2 cellular contexts compared by ENCODE assay signal in genomic region chr10:68185085-68185484, GRCh38.
TF ChIP-seq lines count a peak whose summit lies in the region.

No MANE protein-coding gene starts in this region.

TF ChIP-seq in GM23338, 12 proteins besides CTCF, POLR2A, EP300 and RAD21:
- no peak for TF ChIP-seq NANOG (IDR thresholded peaks at IDR 0.05; ENCODE audit: borderline replicate concordance)
- TF ChIP-seq CREB1 (CRISPR knock-in tag; IDR thresholded peaks at IDR 0.05; ENCODE audit: low read depth), result no peak
- TF ChIP-seq, protein P1, sequence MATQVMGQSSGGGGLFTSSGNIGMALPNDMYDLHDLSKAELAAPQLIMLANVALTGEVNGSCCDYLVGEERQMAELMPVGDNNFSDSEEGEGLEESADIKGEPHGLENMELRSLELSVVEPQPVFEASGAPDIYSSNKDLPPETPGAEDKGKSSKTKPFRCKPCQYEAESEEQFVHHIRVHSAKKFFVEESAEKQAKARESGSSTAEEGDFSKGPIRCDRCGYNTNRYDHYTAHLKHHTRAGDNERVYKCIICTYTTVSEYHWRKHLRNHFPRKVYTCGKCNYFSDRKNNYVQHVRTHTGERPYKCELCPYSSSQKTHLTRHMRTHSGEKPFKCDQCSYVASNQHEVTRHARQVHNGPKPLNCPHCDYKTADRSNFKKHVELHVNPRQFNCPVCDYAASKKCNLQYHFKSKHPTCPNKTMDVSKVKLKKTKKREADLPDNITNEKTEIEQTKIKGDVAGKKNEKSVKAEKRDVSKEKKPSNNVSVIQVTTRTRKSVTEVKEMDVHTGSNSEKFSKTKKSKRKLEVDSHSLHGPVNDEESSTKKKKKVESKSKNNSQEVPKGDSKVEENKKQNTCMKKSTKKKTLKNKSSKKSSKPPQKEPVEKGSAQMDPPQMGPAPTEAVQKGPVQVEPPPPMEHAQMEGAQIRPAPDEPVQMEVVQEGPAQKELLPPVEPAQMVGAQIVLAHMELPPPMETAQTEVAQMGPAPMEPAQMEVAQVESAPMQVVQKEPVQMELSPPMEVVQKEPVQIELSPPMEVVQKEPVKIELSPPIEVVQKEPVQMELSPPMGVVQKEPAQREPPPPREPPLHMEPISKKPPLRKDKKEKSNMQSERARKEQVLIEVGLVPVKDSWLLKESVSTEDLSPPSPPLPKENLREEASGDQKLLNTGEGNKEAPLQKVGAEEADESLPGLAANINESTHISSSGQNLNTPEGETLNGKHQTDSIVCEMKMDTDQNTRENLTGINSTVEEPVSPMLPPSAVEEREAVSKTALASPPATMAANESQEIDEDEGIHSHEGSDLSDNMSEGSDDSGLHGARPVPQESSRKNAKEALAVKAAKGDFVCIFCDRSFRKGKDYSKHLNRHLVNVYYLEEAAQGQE (IDR thresholded peaks at IDR 0.05; ENCODE audit: unreplicated experiment), result no peak
- TF ChIP-seq ZNF331 (CRISPR knock-in tag; IDR thresholded peaks at IDR 0.05; ENCODE audit: low read depth), result no peak
- TF ChIP-seq, protein P2, sequence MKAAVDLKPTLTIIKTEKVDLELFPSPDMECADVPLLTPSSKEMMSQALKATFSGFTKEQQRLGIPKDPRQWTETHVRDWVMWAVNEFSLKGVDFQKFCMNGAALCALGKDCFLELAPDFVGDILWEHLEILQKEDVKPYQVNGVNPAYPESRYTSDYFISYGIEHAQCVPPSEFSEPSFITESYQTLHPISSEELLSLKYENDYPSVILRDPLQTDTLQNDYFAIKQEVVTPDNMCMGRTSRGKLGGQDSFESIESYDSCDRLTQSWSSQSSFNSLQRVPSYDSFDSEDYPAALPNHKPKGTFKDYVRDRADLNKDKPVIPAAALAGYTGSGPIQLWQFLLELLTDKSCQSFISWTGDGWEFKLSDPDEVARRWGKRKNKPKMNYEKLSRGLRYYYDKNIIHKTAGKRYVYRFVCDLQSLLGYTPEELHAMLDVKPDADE (IDR thresholded peaks at IDR 0.05), result no peak
- no peak for TF ChIP-seq POLR2AphosphoS5 (IDR thresholded peaks at IDR 0.05; ENCODE audit: low read depth)
- no peak for TF ChIP-seq ZNF114 (CRISPR knock-in tag; IDR thresholded peaks at IDR 0.05)
- TF ChIP-seq ZNF462 (CRISPR knock-in tag; IDR thresholded peaks at IDR 0.05), result no peak
- TF ChIP-seq EZH2 (IDR thresholded peaks at IDR 0.05; ENCODE audit: low read depth, unreplicated experiment), result no peak
- TF ChIP-seq STAT1 (IDR thresholded peaks at IDR 0.05; ENCODE audit: unreplicated experiment), result no peak
- no peak for TF ChIP-seq JUNB (IDR thresholded peaks at IDR 0.05; ENCODE audit: unreplicated experiment)

TF ChIP-seq in K562, 482 proteins besides CTCF, POLR2A, EP300 and RAD21:
- TF ChIP-seq PRMT5 (CRISPR knock-in tag; IDR thresholded peaks at IDR 0.05), result no peak
- TF ChIP-seq, protein P3, sequence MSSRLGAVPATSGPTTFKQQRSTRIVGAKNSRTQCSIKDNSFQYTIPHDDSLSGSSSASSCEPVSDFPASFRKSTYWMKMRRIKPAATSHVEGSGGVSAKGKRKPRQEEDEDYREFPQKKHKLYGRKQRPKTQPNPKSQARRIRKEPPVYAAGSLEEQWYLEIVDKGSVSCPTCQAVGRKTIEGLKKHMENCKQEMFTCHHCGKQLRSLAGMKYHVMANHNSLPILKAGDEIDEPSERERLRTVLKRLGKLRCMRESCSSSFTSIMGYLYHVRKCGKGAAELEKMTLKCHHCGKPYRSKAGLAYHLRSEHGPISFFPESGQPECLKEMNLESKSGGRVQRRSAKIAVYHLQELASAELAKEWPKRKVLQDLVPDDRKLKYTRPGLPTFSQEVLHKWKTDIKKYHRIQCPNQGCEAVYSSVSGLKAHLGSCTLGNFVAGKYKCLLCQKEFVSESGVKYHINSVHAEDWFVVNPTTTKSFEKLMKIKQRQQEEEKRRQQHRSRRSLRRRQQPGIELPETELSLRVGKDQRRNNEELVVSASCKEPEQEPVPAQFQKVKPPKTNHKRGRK (tag; IDR thresholded peaks at IDR 0.05), result peak; percentile 78
- no peak for TF ChIP-seq SRSF9 (IDR thresholded peaks at IDR 0.05; ENCODE audit: borderline replicate concordance, low read depth, low read length)
